ENCODE assay signal across 16 cellular contexts in genomic region chr17:67449885-67450755, GRCh38.
DNase-seq lines count a peak whose midpoint lies in the region; ATAC-seq and TF ChIP-seq lines count a peak whose summit lies in the region.
"Had no signal": no experiment of that assay in that cellular context is flagged by ENCODE, and none has a peak within 500 bp of the region (broad histone marks: within the 10 kb centered on the region; RNA-seq: fewer than 3 reads in every experiment).

No MANE protein-coding gene starts in this region.

- peaks cover 6% of the 10 kb centered on the region for H3K36me3 Mint-ChIP-seq in activated naive CD4-positive, alpha-beta T cell treated with anti-CD3 and anti-CD28 coated beads for 36 hours (ENCODE audit: low read depth)
- peaks cover 2% of the 10 kb centered on the region for H3K36me3 Mint-ChIP-seq in activated T-cell treated with anti-CD3 and anti-CD28 coated beads, Interleukin-2, amount 50 U/mL, for 4 hours (ENCODE audit: insufficient read depth)
- no peaks in the 10 kb centered on the region for H3K36me3 Mint-ChIP-seq in memory B cell

- H3K4me3 ChIP-seq in esophagus muscularis mucosa = no peak overlapping the region
- H3K4me3 ChIP-seq in trophoblast cell (ENCODE audit: low read depth, low read length) = no peak overlapping the region
- H3K4me3 ChIP-seq: transverse colon had no signal

- peak; percentile 34 for DNase-seq in activated naive CD4-positive, alpha-beta T cell treated with anti-CD3 and anti-CD28 coated beads for 36 hours
- DNase-seq in activated naive CD4-positive, alpha-beta T cell treated with anti-CD3 and anti-CD28 coated beads, Interleukin-2, amount 50 U/mL, for 16 hours = no peak
- no peak for DNase-seq in activated T-cell treated with anti-CD3 and anti-CD28 coated beads, Interleukin-2, amount 50 U/mL, for 4 hours
- DNase-seq in memory B cell (ENCODE audit: low spot score in 2 of 2) (no peak), esophagus muscularis mucosa (ENCODE audit: extremely low spot score) (no peak), midbrain (lab: John Stamatoyannopoulos, UW) (no peak), NCI-H524 treated with DMSO at 0.1 percent for 48 hours (lab: John Stamatoyannopoulos, UW) (no peak), trophoblast cell (no peak)
- DNase-seq: activated B cell treated with CpG ODN at 0.5 μM for 24 hours; activated effector memory CD4-positive, alpha-beta T cell treated with Interleukin-2 at 50 U/mL for 16 hours; Caco-2; H7; stimulated activated CD4-positive, alpha-beta T cell treated with anti-CD3 and anti-CD28 coated beads, Interleukin-4, amount 100 ng/mL, for 1 hour; stimulated activated CD8-positive, alpha-beta memory T cell treated with anti-CD3 and anti-CD28 coated beads, Interleukin-4, amount 100 ng/mL, for 48 hours; transverse colon had no signal

- no peaks in the 10 kb centered on the region for H3K27me3 Mint-ChIP-seq in activated naive CD4-positive, alpha-beta T cell treated with anti-CD3 and anti-CD28 coated beads for 36 hours (ENCODE audit: low read depth)
- no peaks in the 10 kb centered on the region for H3K27me3 Mint-ChIP-seq in activated T-cell treated with anti-CD3 and anti-CD28 coated beads, Interleukin-2, amount 50 U/mL, for 4 hours (ENCODE audit: low read depth)
- peaks cover 1% of the 10 kb centered on the region for H3K27me3 Mint-ChIP-seq in memory B cell
- H3K27me3 Mint-ChIP-seq: activated B cell treated with CpG ODN at 0.5 μM for 24 hours, brain had no signal

- no peak overlapping the region for H4K91ac ChIP-seq in trophoblast cell (ENCODE audit: low read depth, low read length)

- H3K4me2 ChIP-seq in trophoblast cell (ENCODE audit: low read length) = no peak overlapping the region

- WGBS in esophagus muscularis mucosa = 93% methylated on average over 16 of the region's 16 CpGs
- no CpG with 5 or more reads among the region's 16 CpGs for WGBS in trophoblast cell (ENCODE audit: extremely low coverage, insufficient coverage, insufficient read length)

- no peak overlapping the region for H4K8ac ChIP-seq in trophoblast cell (ENCODE audit: low read depth, low read length)

- H3K4ac ChIP-seq in trophoblast cell (ENCODE audit: low read depth, low read length) = no peak overlapping the region

- TF ChIP-seq POLR2A in esophagus muscularis mucosa (IDR thresholded peaks at IDR 0.05; ENCODE audit: low read depth) = no peak

- H3K27ac ChIP-seq in esophagus muscularis mucosa (replicated peaks in 1 of 4) (no peak overlapping the region), trophoblast cell (ENCODE audit: low read depth, low read length) (no peak overlapping the region)

- TF ChIP-seq CTCF in esophagus muscularis mucosa (IDR thresholded peaks at IDR 0.05) = no peak

- no peaks in the 10 kb centered on the region for H3K9me3 ChIP-seq in esophagus muscularis mucosa
- no peaks in the 10 kb centered on the region for H3K9me3 ChIP-seq in trophoblast cell (ENCODE audit: insufficient read depth, low read depth, low read length)
- H3K9me3 ChIP-seq: Caco-2, transverse colon had no signal

- no peak overlapping the region for H2AFZ ChIP-seq in trophoblast cell (ENCODE audit: insufficient read depth, low read length, poor library complexity)

- H3K4me3 Mint-ChIP-seq in activated naive CD4-positive, alpha-beta T cell treated with anti-CD3 and anti-CD28 coated beads for 36 hours = peak overlapping the region; percentile 60
- peak overlapping the region; percentile 61 for H3K4me3 Mint-ChIP-seq in activated T-cell treated with anti-CD3 and anti-CD28 coated beads, Interleukin-2, amount 50 U/mL, for 4 hours
- no peak overlapping the region for H3K4me3 Mint-ChIP-seq in memory B cell
- H3K4me3 Mint-ChIP-seq: activated B cell treated with CpG ODN at 0.5 μM for 24 hours, brain had no signal

- H2BK12ac ChIP-seq in trophoblast cell (ENCODE audit: low read length) = no peak overlapping the region

- peaks cover 0 to 4% (median 0%) of the 10 kb centered on the region in 4 donors for H3K4me1 ChIP-seq in esophagus muscularis mucosa
- no peaks in the 10 kb centered on the region for H3K4me1 ChIP-seq in trophoblast cell (ENCODE audit: control insufficient read depth in 1 of 2, insufficient read depth in 2 of 2, low read length in 2 of 2)
- H3K4me1 ChIP-seq: Caco-2, transverse colon had no signal

- peaks cover 4% of the 10 kb centered on the region for H3K9me3 Mint-ChIP-seq in activated naive CD4-positive, alpha-beta T cell treated with anti-CD3 and anti-CD28 coated beads for 36 hours
- no peaks in the 10 kb centered on the region for H3K9me3 Mint-ChIP-seq in activated T-cell treated with anti-CD3 and anti-CD28 coated beads, Interleukin-2, amount 50 U/mL, for 4 hours
- no peaks in the 10 kb centered on the region for H3K9me3 Mint-ChIP-seq in memory B cell
- H3K9me3 Mint-ChIP-seq: activated B cell treated with CpG ODN at 0.5 μM for 24 hours had no signal

- no peak overlapping the region for H3K9ac ChIP-seq in trophoblast cell (ENCODE audit: low read length)

- H3K27me3 ChIP-seq in esophagus muscularis mucosa (no peaks in the 10 kb centered on the region), trophoblast cell (ENCODE audit: insufficient read depth, low read length) (no peaks in the 10 kb centered on the region)
- H3K27me3 ChIP-seq: transverse colon had no signal

- intact Hi-C loops in activated naive CD4-positive, alpha-beta T cell treated with anti-CD3 and anti-CD28 coated beads for 36 hours (cut with micrococcal nuclease) = no loop called here
- intact Hi-C loops in esophagus muscularis mucosa (cut with DNase I) = no loop called here

- H2AK5ac ChIP-seq in trophoblast cell (ENCODE audit: low read length) = no peak overlapping the region

- H3K18ac ChIP-seq in trophoblast cell (ENCODE audit: low read length) = no peak overlapping the region

- H3K14ac ChIP-seq in trophoblast cell (ENCODE audit: low read length) = no peak overlapping the region

- ATAC-seq in activated T-cell treated with anti-CD3 and anti-CD28 coated beads, Interleukin-2, amount 50 U/mL, for 4 hours = no peak
- ATAC-seq in memory B cell (ENCODE audit: low read depth) = no peak

- H4K12ac ChIP-seq in trophoblast cell (ENCODE audit: low read depth, low read length) = no peak overlapping the region

- no peak for TF ChIP-seq EP300 in esophagus muscularis mucosa (IDR thresholded peaks at IDR 0.05)

- no peaks in the 10 kb centered on the region for H3K36me3 ChIP-seq in esophagus muscularis mucosa
- H3K36me3 ChIP-seq in trophoblast cell (ENCODE audit: control insufficient read depth in 1 of 2, insufficient read depth in 2 of 2, low read length in 2 of 2) = no peaks in the 10 kb centered on the region
- H3K36me3 ChIP-seq: transverse colon had no signal

- H3K79me1 ChIP-seq in trophoblast cell (ENCODE audit: low read length) = no peaks in the 10 kb centered on the region

- CTCF ChIA-PET in activated naive CD4-positive, alpha-beta T cell treated with anti-CD3 and anti-CD28 coated beads for 36 hours (lab: Charles Lee) = interaction anchor here (0.6 to 3.1 kb wide), 5 partner anchors 18 to 141 kb away, joined by 3 to 9 read pairs (median 3); no protein-coding TSS in a partner anchor

- no peak overlapping the region for H3K23ac ChIP-seq in trophoblast cell (ENCODE audit: low read length)

- peak overlapping the region; percentile 91 for H3K27ac Mint-ChIP-seq in activated naive CD4-positive, alpha-beta T cell treated with anti-CD3 and anti-CD28 coated beads for 36 hours
- H3K27ac Mint-ChIP-seq in memory B cell = peak overlapping the region; percentile 55
- H3K27ac Mint-ChIP-seq: activated B cell treated with CpG ODN at 0.5 μM for 24 hours had no signal

- no peak overlapping the region for H2BK120ac ChIP-seq in trophoblast cell (ENCODE audit: insufficient read depth, low read length, poor library complexity)

- H3K79me2 ChIP-seq in trophoblast cell (ENCODE audit: control insufficient read depth, insufficient read depth, low read length, poor library complexity) = no peaks in the 10 kb centered on the region

- peaks cover 89% of the 10 kb centered on the region for H3K4me1 Mint-ChIP-seq in activated naive CD4-positive, alpha-beta T cell treated with anti-CD3 and anti-CD28 coated beads for 36 hours (ENCODE audit: low read depth)
- H3K4me1 Mint-ChIP-seq in activated T-cell treated with anti-CD3 and anti-CD28 coated beads, Interleukin-2, amount 50 U/mL, for 4 hours (ENCODE audit: low read depth) = peaks cover 91% of the 10 kb centered on the region
- peaks cover 6% of the 10 kb centered on the region for H3K4me1 Mint-ChIP-seq in memory B cell

- no peak overlapping the region for H2BK5ac ChIP-seq in trophoblast cell (ENCODE audit: low read depth, low read length, poor library complexity)
